Comparison of ENCODE assay signal across 26 cellular contexts in the genomic region with DNA sequence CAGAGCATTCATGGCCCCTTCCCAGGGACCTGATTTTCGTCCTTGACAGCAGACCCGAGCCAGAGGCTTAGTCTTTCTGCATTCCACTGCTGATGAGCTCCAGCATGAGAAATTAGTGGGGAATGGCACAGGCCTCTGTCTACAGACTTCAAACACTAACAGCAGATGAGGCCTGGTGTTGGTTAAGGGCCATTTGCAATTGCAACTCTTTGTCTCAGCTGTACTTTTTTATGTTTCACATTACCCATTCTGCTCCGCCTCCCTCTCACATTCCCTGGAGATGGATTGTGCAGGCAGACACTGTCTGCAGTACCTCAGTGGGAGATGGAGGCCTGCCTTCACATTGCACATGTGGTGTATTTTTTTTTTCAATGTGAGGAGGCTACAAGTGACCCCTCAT.
"Had no signal": no experiment of that assay in that cellular context is flagged by ENCODE, and none has a peak within 500 bp of the region (broad histone marks: within the 10 kb centered on the region; RNA-seq: fewer than 3 reads in every experiment).

No MANE protein-coding gene starts in this region.

- ATAC-seq: activated CD8-positive, alpha-beta memory T cell treated with anti-CD3 and anti-CD28 coated beads, Interleukin-2, amount 10 ng/mL, durations not matched to agents 7 days and 5 days; T-helper 17 cell; WTC11 had no signal

- H3K27ac ChIP-seq: breast epithelium had no signal

- H3K4me1 Mint-ChIP-seq: activated CD8-positive, alpha-beta memory T cell treated with anti-CD3 and anti-CD28 coated beads, Interleukin-2, amount 10 ng/mL, durations not matched to agents 7 days and 5 days; activated naive CD4-positive, alpha-beta T cell treated with anti-CD3 and anti-CD28 coated beads, Interleukin-2, amount 50 U/mL, for 24 hours; T-helper 17 cell had no signal

- DNase-seq: activated CD4-positive, alpha-beta T cell treated with anti-CD3 and anti-CD28 coated beads for 48 hours; activated CD4-positive, alpha-beta T cell treated with anti-CD3 and anti-CD28 coated beads, Interleukin-2, amount 50 U/mL, for 4 hours; activated CD4-positive, CD25-positive, alpha-beta regulatory T cell treated with anti-CD3 and anti-CD28 coated beads, Interleukin-2, amount 50 U/mL, for 72 hours; activated CD8-positive, alpha-beta memory T cell treated with anti-CD3 and anti-CD28 coated beads, Interleukin-2, amount 10 ng/mL, durations not matched to agents 7 days and 5 days; activated effector memory CD4-positive, alpha-beta T cell treated with Interleukin-2 at 50 U/mL for 16 hours; activated naive CD4-positive, alpha-beta T cell; activated T-cell treated with anti-CD3 and anti-CD28 coated beads, Interleukin-2, amount 50 U/mL, for 24 hours; aorta; caudate nucleus; MG63; MV-4-11; NCI-H1105; NCI-H1436; NCI-H1694 treated with DMSO at 0.1 percent for 48 hours; NCI-H2029 treated with DMSO at 0.1 percent for 48 hours; NCI-H2227 treated with DMSO at 0.1 percent for 48 hours; NCI-H446 treated with DMSO at 0.1 percent for 48 hours; NCI-H524 treated with DMSO at 0.1 percent for 48 hours; NCI-H82; SIG-M5; T-helper 17 cell; T-helper 9 cell had no signal

- H3K9me3 Mint-ChIP-seq: activated T-cell treated with anti-CD3 and anti-CD28 coated beads, Interleukin-2, amount 50 U/mL, for 24 hours; activated T-helper 1 cell treated with anti-CD3 and anti-CD28 coated beads, Interleukin-12 subunit alpha, Interleukin-12 subunit beta, Interleukin-2, Interleukin-4 antibody, amounts not matched to agents 30 ng/mL and 10 ng/mL and 1 ng/mL, durations not matched to agents 14 hours and 24 hours and 36 hours had no signal

- H3K27ac Mint-ChIP-seq: activated CD8-positive, alpha-beta memory T cell treated with anti-CD3 and anti-CD28 coated beads, Interleukin-2, amount 10 ng/mL, durations not matched to agents 7 days and 5 days; activated naive CD4-positive, alpha-beta T cell treated with anti-CD3 and anti-CD28 coated beads, Interleukin-2, amount 50 U/mL, for 24 hours; activated T-cell treated with anti-CD3 and anti-CD28 coated beads, Interleukin-2, amount 50 U/mL, for 24 hours; activated T-helper 1 cell treated with anti-CD3 and anti-CD28 coated beads, Interleukin-12 subunit alpha, Interleukin-12 subunit beta, Interleukin-2, Interleukin-4 antibody, amounts not matched to agents 30 ng/mL and 10 ng/mL and 1 ng/mL, durations not matched to agents 14 hours and 24 hours and 36 hours; T-helper 17 cell; WTC11 had no signal

- H3K36me3 Mint-ChIP-seq: activated CD8-positive, alpha-beta memory T cell treated with anti-CD3 and anti-CD28 coated beads, Interleukin-2, amount 10 ng/mL, durations not matched to agents 7 days and 5 days; activated naive CD4-positive, alpha-beta T cell treated with anti-CD3 and anti-CD28 coated beads, Interleukin-2, amount 50 U/mL, for 24 hours; WTC11 had no signal

- H3K4me3 Mint-ChIP-seq: activated CD8-positive, alpha-beta memory T cell treated with anti-CD3 and anti-CD28 coated beads, Interleukin-2, amount 10 ng/mL, durations not matched to agents 7 days and 5 days; activated naive CD4-positive, alpha-beta T cell treated with anti-CD3 and anti-CD28 coated beads, Interleukin-2, amount 50 U/mL, for 24 hours; activated T-cell treated with anti-CD3 and anti-CD28 coated beads, Interleukin-2, amount 50 U/mL, for 24 hours; activated T-helper 1 cell treated with anti-CD3 and anti-CD28 coated beads, Interleukin-12 subunit alpha, Interleukin-12 subunit beta, Interleukin-2, Interleukin-4 antibody, amounts not matched to agents 30 ng/mL and 10 ng/mL and 1 ng/mL, durations not matched to agents 14 hours and 24 hours and 36 hours; T-helper 17 cell; WTC11 had no signal

- H3K4me3 ChIP-seq: breast epithelium, MG63 had no signal

- H3K27me3 ChIP-seq: breast epithelium, MG63 had no signal

- H3K36me3 ChIP-seq: breast epithelium, MG63 had no signal

- H3K9me3 ChIP-seq: breast epithelium, MG63 had no signal

- H3K4me1 ChIP-seq: breast epithelium had no signal
